9 cellular contexts compared by ENCODE assay signal in genomic region chr9:91711755-91712591, GRCh38.
A peak's percentile ranks its signal among the peaks of the same experiment; 100 is the strongest.
DNase-seq lines count a peak whose midpoint lies in the region; ATAC-seq and TF ChIP-seq lines count a peak whose summit lies in the region.
"Had no signal": no experiment of that assay in that cellular context is flagged by ENCODE, and none has a peak within 500 bp of the region (broad histone marks: within the 10 kb centered on the region; RNA-seq: fewer than 3 reads in every experiment).

No MANE protein-coding gene starts in this region.

- no peak overlapping the region for H3K27ac Mint-ChIP-seq in naive thymus-derived CD4-positive, alpha-beta T cell
- H3K27ac Mint-ChIP-seq in progenitor cell of endocrine pancreas = no peak overlapping the region
- H3K27ac Mint-ChIP-seq: IgD-negative memory B cell had no signal

- no peaks in the 10 kb centered on the region for H3K36me3 ChIP-seq in naive thymus-derived CD4-positive, alpha-beta T cell (ENCODE audit: control insufficient read depth in 2 of 3, insufficient read depth in 3 of 3, low read length in 3 of 3)

- peaks cover 19 to 34% (median 25%) of the 10 kb centered on the region in 5 donors for H3K27me3 Mint-ChIP-seq in naive thymus-derived CD4-positive, alpha-beta T cell
- no peaks in the 10 kb centered on the region for H3K27me3 Mint-ChIP-seq in progenitor cell of endocrine pancreas
- H3K27me3 Mint-ChIP-seq: IgD-negative memory B cell had no signal

- H3K27me3 ChIP-seq in naive thymus-derived CD4-positive, alpha-beta T cell (ENCODE audit: control insufficient read depth in 2 of 2, insufficient read depth in 2 of 2, low read length in 2 of 2) = no peaks in the 10 kb centered on the region

- intact Hi-C loops in naive thymus-derived CD4-positive, alpha-beta T cell (cut with micrococcal nuclease) = loop anchor here in 1 of 2 donors (2.0 to 10.0 kb wide), 3 partner anchors 350 to 677 kb away; partner anchors contain the start of gene AUH

- DNase-seq in GM10266 (ENCODE audit: extremely low spot score) = peak; percentile 89
- peak; percentile 89 for DNase-seq in KBM-7
- peak; percentile 47 for DNase-seq in activated CD8-positive, alpha-beta memory T cell treated with anti-CD3 and anti-CD28 coated beads, Interleukin-2, amount 50 U/mL, for 24 hours (ENCODE audit: extremely low read depth)
- DNase-seq in naive thymus-derived CD4-positive, alpha-beta T cell = peak in 7 of 9 donors; percentile 6 to 64 (median 34)
- DNase-seq in progenitor cell of endocrine pancreas (ENCODE audit: low spot score, unreplicated experiment) = no peak
- DNase-seq in middle frontal gyrus (ENCODE audit: extremely low spot score, low spot score) = no peak
- DNase-seq in foreskin fibroblast = no peak

- POLR2A ChIA-PET in naive thymus-derived CD4-positive, alpha-beta T cell (lab: Charles Lee) = no interaction called here

- CTCF ChIA-PET in naive thymus-derived CD4-positive, alpha-beta T cell (lab: Charles Lee) = no interaction called here

- H3K4me3 Mint-ChIP-seq in naive thymus-derived CD4-positive, alpha-beta T cell = peak overlapping the region in 1 of 10 donors; percentile 15
- H3K4me3 Mint-ChIP-seq in progenitor cell of endocrine pancreas (ENCODE audit: low read depth) = no peak overlapping the region
- H3K4me3 Mint-ChIP-seq: IgD-negative memory B cell had no signal

- H3K9me3 ChIP-seq in naive thymus-derived CD4-positive, alpha-beta T cell (ENCODE audit: control insufficient read depth in 2 of 3, low read length in 3 of 3) = peaks cover 0 to 5% (median 0%) of the 10 kb centered on the region in 3 experiments

- peak; percentile 89 for ATAC-seq in GM21526 (IDR thresholded peaks at IDR 0.05; ENCODE audit: low FRiP score, unreplicated experiment)
- ATAC-seq in naive thymus-derived CD4-positive, alpha-beta T cell = peak; percentile 90

- peaks cover 0 to 6% (median 3%) of the 10 kb centered on the region in 7 donors for H3K4me1 Mint-ChIP-seq in naive thymus-derived CD4-positive, alpha-beta T cell
- peaks cover 2% of the 10 kb centered on the region for H3K4me1 Mint-ChIP-seq in progenitor cell of endocrine pancreas (ENCODE audit: low read depth)

- H3K36me3 Mint-ChIP-seq in naive thymus-derived CD4-positive, alpha-beta T cell = peaks cover 0 to 7% (median 4%) of the 10 kb centered on the region in 5 donors
- no peaks in the 10 kb centered on the region for H3K36me3 Mint-ChIP-seq in progenitor cell of endocrine pancreas (ENCODE audit: insufficient read depth)
- H3K36me3 Mint-ChIP-seq: IgD-negative memory B cell had no signal

- peak overlapping the region; percentile 2 for H3K4me3 ChIP-seq in naive thymus-derived CD4-positive, alpha-beta T cell (ENCODE audit: low read length)
- H3K4me3 ChIP-seq in foreskin fibroblast (ENCODE audit: low read depth in 1 of 2, low read length in 2 of 2) = no peak overlapping the region

- in situ Hi-C loops in KBM-7 (cut with MboI; ENCODE audit: low pct_unique_long_range_greater_than_20kb, low sequenced_read_pairs) = no loop called here

- no peak for TF ChIP-seq CTCF in GM10266 (IDR thresholded peaks at IDR 0.05; ENCODE audit: control insufficient read depth, insufficient read depth, low read depth, missing control alignments)
- no peak for TF ChIP-seq CTCF in progenitor cell of endocrine pancreas (IDR thresholded peaks at IDR 0.05; ENCODE audit: unreplicated experiment)
- no peak for TF ChIP-seq CTCF in foreskin fibroblast (IDR thresholded peaks at IDR 0.05; ENCODE audit: low read depth, low read length)

- peaks cover 0 to 19% (median 5%) of the 10 kb centered on the region in 11 donors for H3K9me3 Mint-ChIP-seq in naive thymus-derived CD4-positive, alpha-beta T cell
- H3K9me3 Mint-ChIP-seq in progenitor cell of endocrine pancreas (ENCODE audit: low read depth) = peaks cover 7% of the 10 kb centered on the region

- H3K4me1 ChIP-seq in naive thymus-derived CD4-positive, alpha-beta T cell (ENCODE audit: control insufficient read depth in 2 of 2, insufficient read depth in 2 of 2, low read length in 2 of 2) = peaks cover 5 to 6% of the 10 kb centered on the region in 2 donors

- H3K27ac ChIP-seq in naive thymus-derived CD4-positive, alpha-beta T cell (ENCODE audit: low read depth, low read length) = no peak overlapping the region

Comparison
In these comparisons a context has a peak if more than half of its experiments do, and no peak if none do; other contexts are left out.
1. DNase-seq: peak in GM10266 (single experiment), KBM-7 (single experiment), activated CD8-positive, alpha-beta memory T cell treated with anti-CD3 and anti-CD28 coated beads, Interleukin-2, amount 50 U/mL, for 24 hours (single experiment) and naive thymus-derived CD4-positive, alpha-beta T cell (7 of 9); none in progenitor cell of endocrine pancreas (single experiment), middle frontal gyrus (single experiment) and foreskin fibroblast (0 of 2).